1 cellular context compared by ENCODE assay signal in genomic region chr9:107819772-107820171, GRCh38.
TF ChIP-seq lines count a peak whose summit lies in the region.

No MANE protein-coding gene starts in this region.

TF ChIP-seq in GM23338, 12 proteins besides CTCF, POLR2A, EP300 and RAD21 (continued from another document):
- TF ChIP-seq NANOG (IDR thresholded peaks at IDR 0.05; ENCODE audit: borderline replicate concordance) (no peak), CREB1 (CRISPR knock-in tag; IDR thresholded peaks at IDR 0.05; ENCODE audit: low read depth) (no peak), EZH2 (IDR thresholded peaks at IDR 0.05; ENCODE audit: low read depth, unreplicated experiment) (no peak), ZNF114 (CRISPR knock-in tag; IDR thresholded peaks at IDR 0.05) (no peak), STAT1 (IDR thresholded peaks at IDR 0.05; ENCODE audit: unreplicated experiment) (no peak), JUNB (IDR thresholded peaks at IDR 0.05; ENCODE audit: unreplicated experiment) (no peak)
- TF ChIP-seq, protein P1, sequence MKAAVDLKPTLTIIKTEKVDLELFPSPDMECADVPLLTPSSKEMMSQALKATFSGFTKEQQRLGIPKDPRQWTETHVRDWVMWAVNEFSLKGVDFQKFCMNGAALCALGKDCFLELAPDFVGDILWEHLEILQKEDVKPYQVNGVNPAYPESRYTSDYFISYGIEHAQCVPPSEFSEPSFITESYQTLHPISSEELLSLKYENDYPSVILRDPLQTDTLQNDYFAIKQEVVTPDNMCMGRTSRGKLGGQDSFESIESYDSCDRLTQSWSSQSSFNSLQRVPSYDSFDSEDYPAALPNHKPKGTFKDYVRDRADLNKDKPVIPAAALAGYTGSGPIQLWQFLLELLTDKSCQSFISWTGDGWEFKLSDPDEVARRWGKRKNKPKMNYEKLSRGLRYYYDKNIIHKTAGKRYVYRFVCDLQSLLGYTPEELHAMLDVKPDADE (IDR thresholded peaks at IDR 0.05) = no peak
- TF ChIP-seq, protein P2, sequence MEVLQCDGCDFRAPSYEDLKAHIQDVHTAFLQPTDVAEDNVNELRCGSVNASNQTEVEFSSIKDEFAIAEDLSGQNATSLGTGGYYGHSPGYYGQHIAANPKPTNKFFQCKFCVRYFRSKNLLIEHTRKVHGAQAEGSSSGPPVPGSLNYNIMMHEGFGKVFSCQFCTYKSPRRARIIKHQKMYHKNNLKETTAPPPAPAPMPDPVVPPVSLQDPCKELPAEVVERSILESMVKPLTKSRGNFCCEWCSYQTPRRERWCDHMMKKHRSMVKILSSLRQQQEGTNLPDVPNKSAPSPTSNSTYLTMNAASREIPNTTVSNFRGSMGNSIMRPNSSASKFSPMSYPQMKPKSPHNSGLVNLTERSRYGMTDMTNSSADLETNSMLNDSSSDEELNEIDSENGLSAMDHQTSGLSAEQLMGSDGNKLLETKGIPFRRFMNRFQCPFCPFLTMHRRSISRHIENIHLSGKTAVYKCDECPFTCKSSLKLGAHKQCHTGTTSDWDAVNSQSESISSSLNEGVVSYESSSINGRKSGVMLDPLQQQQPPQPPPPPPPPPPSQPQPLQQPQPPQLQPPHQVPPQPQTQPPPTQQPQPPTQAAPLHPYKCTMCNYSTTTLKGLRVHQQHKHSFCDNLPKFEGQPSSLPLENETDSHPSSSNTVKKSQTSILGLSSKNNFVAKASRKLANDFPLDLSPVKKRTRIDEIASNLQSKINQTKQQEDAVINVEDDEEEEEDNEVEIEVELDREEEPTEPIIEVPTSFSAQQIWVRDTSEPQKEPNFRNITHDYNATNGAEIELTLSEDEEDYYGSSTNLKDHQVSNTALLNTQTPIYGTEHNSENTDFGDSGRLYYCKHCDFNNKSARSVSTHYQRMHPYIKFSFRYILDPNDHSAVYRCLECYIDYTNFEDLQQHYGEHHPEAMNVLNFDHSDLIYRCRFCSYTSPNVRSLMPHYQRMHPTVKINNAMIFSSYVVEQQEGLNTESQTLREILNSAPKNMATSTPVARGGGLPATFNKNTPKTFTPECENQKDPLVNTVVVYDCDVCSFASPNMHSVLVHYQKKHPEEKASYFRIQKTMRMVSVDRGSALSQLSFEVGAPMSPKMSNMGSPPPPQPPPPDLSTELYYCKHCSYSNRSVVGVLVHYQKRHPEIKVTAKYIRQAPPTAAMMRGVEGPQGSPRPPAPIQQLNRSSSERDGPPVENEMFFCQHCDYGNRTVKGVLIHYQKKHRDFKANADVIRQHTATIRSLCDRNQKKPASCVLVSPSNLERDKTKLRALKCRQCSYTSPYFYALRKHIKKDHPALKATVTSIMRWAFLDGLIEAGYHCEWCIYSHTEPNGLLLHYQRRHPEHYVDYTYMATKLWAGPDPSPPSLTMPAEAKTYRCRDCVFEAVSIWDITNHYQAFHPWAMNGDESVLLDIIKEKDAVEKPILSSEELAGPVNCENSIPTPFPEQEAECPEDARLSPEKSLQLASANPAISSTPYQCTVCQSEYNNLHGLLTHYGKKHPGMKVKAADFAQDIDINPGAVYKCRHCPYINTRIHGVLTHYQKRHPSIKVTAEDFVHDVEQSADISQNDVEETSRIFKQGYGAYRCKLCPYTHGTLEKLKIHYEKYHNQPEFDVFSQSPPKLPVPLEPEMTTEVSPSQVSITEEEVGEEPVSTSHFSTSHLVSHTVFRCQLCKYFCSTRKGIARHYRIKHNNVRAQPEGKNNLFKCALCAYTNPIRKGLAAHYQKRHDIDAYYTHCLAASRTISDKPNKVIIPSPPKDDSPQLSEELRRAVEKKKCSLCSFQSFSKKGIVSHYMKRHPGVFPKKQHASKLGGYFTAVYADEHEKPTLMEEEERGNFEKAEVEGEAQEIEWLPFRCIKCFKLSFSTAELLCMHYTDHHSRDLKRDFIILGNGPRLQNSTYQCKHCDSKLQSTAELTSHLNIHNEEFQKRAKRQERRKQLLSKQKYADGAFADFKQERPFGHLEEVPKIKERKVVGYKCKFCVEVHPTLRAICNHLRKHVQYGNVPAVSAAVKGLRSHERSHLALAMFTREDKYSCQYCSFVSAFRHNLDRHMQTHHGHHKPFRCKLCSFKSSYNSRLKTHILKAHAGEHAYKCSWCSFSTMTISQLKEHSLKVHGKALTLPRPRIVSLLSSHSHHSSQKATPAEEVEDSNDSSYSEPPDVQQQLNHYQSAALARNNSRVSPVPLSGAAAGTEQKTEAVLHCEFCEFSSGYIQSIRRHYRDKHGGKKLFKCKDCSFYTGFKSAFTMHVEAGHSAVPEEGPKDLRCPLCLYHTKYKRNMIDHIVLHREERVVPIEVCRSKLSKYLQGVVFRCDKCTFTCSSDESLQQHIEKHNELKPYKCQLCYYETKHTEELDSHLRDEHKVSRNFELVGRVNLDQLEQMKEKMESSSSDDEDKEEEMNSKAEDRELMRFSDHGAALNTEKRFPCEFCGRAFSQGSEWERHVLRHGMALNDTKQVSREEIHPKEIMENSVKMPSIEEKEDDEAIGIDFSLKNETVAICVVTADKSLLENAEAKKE (CRISPR knock-in tag; IDR thresholded peaks at IDR 0.05) = no peak
